Comparison of ENCODE assay signal across 21 cellular contexts in the genomic region with DNA sequence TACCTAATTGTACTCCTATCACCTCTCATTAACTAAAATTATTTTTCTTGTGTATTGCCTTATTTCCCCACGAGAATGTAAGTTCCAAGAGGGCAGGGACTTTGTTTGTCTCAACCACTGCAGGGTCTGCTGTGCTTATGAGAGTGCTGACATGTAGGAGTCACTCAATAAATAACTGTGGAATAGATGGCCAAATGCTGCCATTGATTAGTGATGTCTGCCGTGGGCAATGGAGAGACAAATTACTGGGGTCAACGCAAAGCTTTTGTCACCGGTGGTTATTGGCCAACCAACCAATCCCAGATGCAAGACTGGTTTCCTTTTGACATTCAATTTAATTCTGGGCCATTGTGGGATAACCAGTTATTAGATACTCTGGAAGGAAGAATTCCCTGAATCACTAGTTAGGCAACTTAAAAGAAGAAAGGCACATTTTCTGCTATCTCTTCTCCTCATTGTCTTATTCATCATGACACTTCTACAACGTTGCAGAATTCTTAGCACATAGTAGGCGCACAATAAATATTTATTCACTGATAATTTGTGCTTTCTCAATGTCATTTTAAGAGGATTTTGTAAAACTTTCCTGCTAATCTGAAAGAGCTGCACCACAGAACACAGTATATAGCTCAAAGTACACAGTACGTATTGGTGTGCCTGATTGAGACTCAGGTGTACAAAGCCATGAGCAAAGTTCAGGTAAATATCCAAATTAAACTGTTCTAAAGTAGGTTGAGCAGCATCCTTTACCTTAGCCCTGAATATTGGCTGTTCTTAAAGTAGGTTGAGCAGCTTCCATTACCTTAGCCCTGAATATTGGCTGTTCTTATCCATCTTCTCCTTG.
DNase-seq lines count a peak whose midpoint lies in the region; ATAC-seq, FAIRE-seq and TF ChIP-seq lines count a peak whose summit lies in the region.
"Had no signal": no experiment of that assay in that cellular context is flagged by ENCODE, and none has a peak within 500 bp of the region (broad histone marks: within the 10 kb centered on the region; RNA-seq: fewer than 3 reads in every experiment).

No MANE protein-coding gene starts in this region.

- no peak for TF ChIP-seq POLR2A in GM12891 (IDR thresholded peaks at IDR 0.05; ENCODE audit: low read depth, low read length)
- TF ChIP-seq POLR2A in gastroesophageal sphincter (IDR thresholded peaks at IDR 0.05), result no peak

- no peak for ATAC-seq in gastroesophageal sphincter

- TF ChIP-seq CTCF in HEK293 (tag by site-specific recombination; IDR thresholded peaks at IDR 0.05), result no peak
- no peak for TF ChIP-seq CTCF in gastroesophageal sphincter (IDR thresholded peaks at IDR 0.05)
- no peak for TF ChIP-seq CTCF in foreskin fibroblast (IDR thresholded peaks at IDR 0.05; ENCODE audit: low read depth, low read length)

- FAIRE-seq in GM12891 (lab: Jason Lieb, UNC) (peak; percentile 31), urothelium cell line (lab: Jason Lieb, UNC) (peak; percentile 74)
- FAIRE-seq: A204.1, D721Med, G401.6, GM12892, GM18507 had no signal

- POLR2A ChIA-PET in HEK293 (lab: Yijun Ruan, JAX), result interaction anchor here (0.6 kb wide), 1 partner anchor 30 kb away, joined by 4 read pairs; no protein-coding TSS in a partner anchor

- H3K27ac ChIP-seq in HEK293 (ENCODE audit: extremely low read depth, low read depth, low read length) (no peak overlapping the region), gastroesophageal sphincter (no peak overlapping the region)
- H3K27ac ChIP-seq: BLaER1 had no signal

- TF ChIP-seq EP300 in gastroesophageal sphincter (IDR thresholded peaks at IDR 0.05), result no peak

- no peaks in the 10 kb centered on the region for H3K27me3 ChIP-seq in gastroesophageal sphincter
- H3K27me3 ChIP-seq: BE2C, BLaER1 had no signal

- no peaks in the 10 kb centered on the region for H3K4me1 ChIP-seq in HEK293 (ENCODE audit: control insufficient read depth, insufficient read depth, low read length)
- no peaks in the 10 kb centered on the region for H3K4me1 ChIP-seq in gastroesophageal sphincter
- H3K4me1 ChIP-seq: BE2C, BLaER1, Caco-2 had no signal

- H3K36me3 ChIP-seq in HEK293 (ENCODE audit: control insufficient read depth in 2 of 2, insufficient read depth in 1 of 2, low read length in 2 of 2) (no peaks in the 10 kb centered on the region), gastroesophageal sphincter (no peaks in the 10 kb centered on the region)
- H3K36me3 ChIP-seq: BE2C, BLaER1 had no signal

- no peak for DNase-seq in GM12891 (ENCODE audit: insufficient read length, low spot score)
- DNase-seq in urothelium cell line (ENCODE audit: low spot score), result no peak
- no peak for DNase-seq in foreskin fibroblast
- DNase-seq: 8988T; ACHN; BE2C; C1 segment of cervical spinal cord; Caco-2; Calu3; CD4-positive, alpha-beta memory T cell; CD4-positive, CD25-positive, alpha-beta regulatory T cell; DMS79 treated with DMSO at 0.1 percent for 48 hours; GF-D8 had no signal

- H3K4me3 ChIP-seq in HEK293 (ENCODE audit: low read depth, low read length) (no peak overlapping the region), gastroesophageal sphincter (no peak overlapping the region), foreskin fibroblast (ENCODE audit: low read depth in 1 of 2, low read length in 2 of 2) (no peak overlapping the region)
- H3K4me3 ChIP-seq: BLaER1 had no signal

- WGBS in gastroesophageal sphincter (ENCODE audit: low coverage in 1 of 2), 2 donors, result 84 to 93% methylated on average over 4 to 6 of the region's 7 CpGs

- H3K9me3 ChIP-seq in HEK293 (ENCODE audit: control insufficient read depth, insufficient read depth, low read depth, low read length) (no peaks in the 10 kb centered on the region), gastroesophageal sphincter (no peaks in the 10 kb centered on the region)
- H3K9me3 ChIP-seq: BE2C, BLaER1, Caco-2 had no signal

- CTCF ChIA-PET in HEK293 (lab: Yijun Ruan, JAX), result no interaction called here

TF ChIP-seq in GM12891, 5 proteins besides CTCF, POLR2A, EP300 and RAD21:
- TF ChIP-seq TAF1 (IDR thresholded peaks at IDR 0.05; ENCODE audit: low read depth, low read length) (no peak), POLR2AphosphoS5 (IDR thresholded peaks at IDR 0.05; ENCODE audit: low read depth, low read length) (no peak), POU2F2 (IDR thresholded peaks at IDR 0.05; ENCODE audit: low read depth, low read length) (no peak), SPI1 (IDR thresholded peaks at IDR 0.05; ENCODE audit: low read depth, low read length) (no peak), PAX5 (IDR thresholded peaks at IDR 0.05; ENCODE audit: insufficient read depth, low read length, severe bottlenecking) (no peak)

TF ChIP-seq in HEK293, 187 proteins besides CTCF, POLR2A, EP300 and RAD21:
- TF ChIP-seq, protein P1, sequence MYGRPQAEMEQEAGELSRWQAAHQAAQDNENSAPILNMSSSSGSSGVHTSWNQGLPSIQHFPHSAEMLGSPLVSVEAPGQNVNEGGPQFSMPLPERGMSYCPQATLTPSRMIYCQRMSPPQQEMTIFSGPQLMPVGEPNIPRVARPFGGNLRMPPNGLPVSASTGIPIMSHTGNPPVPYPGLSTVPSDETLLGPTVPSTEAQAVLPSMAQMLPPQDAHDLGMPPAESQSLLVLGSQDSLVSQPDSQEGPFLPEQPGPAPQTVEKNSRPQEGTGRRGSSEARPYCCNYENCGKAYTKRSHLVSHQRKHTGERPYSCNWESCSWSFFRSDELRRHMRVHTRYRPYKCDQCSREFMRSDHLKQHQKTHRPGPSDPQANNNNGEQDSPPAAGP (tag by site-specific recombination; IDR thresholded peaks at IDR 0.05), result no peak
- TF ChIP-seq ZBTB17 (tag by site-specific recombination; IDR thresholded peaks at IDR 0.05), result peak; percentile 51; the same call in 1 of the 2 replicates
TF ChIP-seq in HEK293: peak in this region for 1.
